ENCODE assay signal across 1 cellular context in genomic region chr11:128511712-128512111, GRCh38.
TF ChIP-seq lines count a peak whose summit lies in the region.

No MANE protein-coding gene starts in this region.

TF ChIP-seq in HepG2, 621 proteins besides CTCF, POLR2A, EP300 and RAD21 (continued from another document):
- no peak for TF ChIP-seq ZHX1 (CRISPR knock-in tag; IDR thresholded peaks at IDR 0.05; ENCODE audit: low read depth)
- no peak for TF ChIP-seq FOXO4 (CRISPR knock-in tag; conservative IDR thresholded peaks at IDR 0.05)
- no peak for TF ChIP-seq TIGD3 (CRISPR knock-in tag; IDR thresholded peaks at IDR 0.05; ENCODE audit: borderline replicate concordance)
